27 cellular contexts compared by ENCODE assay signal in the genomic region with DNA sequence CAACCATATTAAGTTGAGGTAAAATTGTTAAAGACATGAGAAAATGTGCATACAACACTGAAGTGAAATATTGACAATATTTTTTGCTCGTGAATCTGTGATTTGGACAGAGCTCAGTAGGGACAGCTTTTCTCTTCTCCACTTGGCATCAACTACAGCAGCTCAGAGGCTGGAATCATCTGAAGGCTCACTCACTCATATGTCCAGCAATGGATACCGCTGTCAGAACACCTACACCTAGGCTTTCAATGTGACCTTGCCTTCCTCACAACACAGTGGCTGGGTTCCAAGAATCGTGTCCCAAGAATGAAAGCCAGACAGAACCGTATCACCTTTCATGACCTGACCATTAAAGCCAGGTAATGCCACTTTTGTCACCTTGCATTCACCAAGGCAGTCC.
"Had no signal": no experiment of that assay in that cellular context is flagged by ENCODE, and none has a peak within 500 bp of the region (broad histone marks: within the 10 kb centered on the region; RNA-seq: fewer than 3 reads in every experiment).

No MANE protein-coding gene starts in this region.

- H3K27me3 ChIP-seq: neural progenitor cell, ovary, spleen, stomach, thyroid gland, tibial nerve, upper lobe of left lung, vagina had no signal

- FAIRE-seq: urothelium cell line had no signal

- H3K4me2 ChIP-seq: neural progenitor cell, smooth muscle cell had no signal

- H3K27ac ChIP-seq: neural progenitor cell, ovary, psoas muscle, skin epidermis, spleen, stomach, thoracic aorta, thyroid gland, tibial nerve, upper lobe of left lung, vagina had no signal

- H3K4me3 ChIP-seq: neural progenitor cell, ovary, psoas muscle, skin epidermis, smooth muscle cell, spleen, stomach, thoracic aorta, thyroid gland, tibial nerve, upper lobe of left lung, vagina had no signal

- ATAC-seq: naive thymus-derived CD4-positive, alpha-beta T cell; natural killer cell; psoas muscle; right cardiac atrium; sciatic nerve; stimulated activated naive B cell treated with anti-CD40 and anti-IgM and Interleukin-4, amounts not matched to agents 10 μg/mL and 1 μg/mL and 100 μg/mL, for 72 hours had no signal

- H3K4me1 ChIP-seq: psoas muscle, spleen, stomach, thyroid gland, tibial nerve, upper lobe of left lung, vagina had no signal

- DNase-seq: naive thymus-derived CD4-positive, alpha-beta T cell; natural killer cell; occipital lobe; ovary; posterior cingulate gyrus; psoas muscle; right cardiac atrium; spleen; stimulated activated CD4-positive, alpha-beta T cell treated with anti-CD3 and anti-CD28 coated beads, Interleukin-12 subunit alpha, Interleukin-12 subunit beta, amount 100 ng/mL, for 4 hours; stimulated activated CD4-positive, alpha-beta T cell treated with anti-CD3 and anti-CD28 coated beads, Interleukin-1b, Interleukin-23, amount 100 ng/mL, for 48 hours; stimulated activated CD4-positive, alpha-beta T cell treated with anti-CD3 and anti-CD28 coated beads, Interleukin-4, amount 100 ng/mL, for 1 hour; stimulated activated CD4-positive, alpha-beta T cell treated with anti-CD3 and anti-CD28 coated beads, Interleukin-4, amount 100 ng/mL, for 4 hours; stimulated activated CD8-positive, alpha-beta memory T cell treated with anti-CD3 and anti-CD28 coated beads, Interleukin-4, amount 100 ng/mL, for 48 hours; stimulated activated naive B cell treated with anti-CD40 and anti-IgM and Interleukin-4, amounts not matched to agents 10 μg/mL and 1 μg/mL and 100 μg/mL, for 72 hours; stimulated activated naive CD4-positive, alpha-beta T cell treated with Interleukin-2 at 50 U/mL for 16 hours; stomach; thyroid gland; trophoblast cell; upper lobe of left lung had no signal

- H3K36me3 ChIP-seq: neural progenitor cell, ovary, spleen, stomach, thoracic aorta, thyroid gland, tibial nerve, upper lobe of left lung, vagina had no signal

- H3K9me3 ChIP-seq: ovary, thoracic aorta, thyroid gland, vagina had no signal

- H3K9ac ChIP-seq: neural progenitor cell had no signal

- H2AFZ ChIP-seq: neural progenitor cell had no signal
